In the genomic region with DNA sequence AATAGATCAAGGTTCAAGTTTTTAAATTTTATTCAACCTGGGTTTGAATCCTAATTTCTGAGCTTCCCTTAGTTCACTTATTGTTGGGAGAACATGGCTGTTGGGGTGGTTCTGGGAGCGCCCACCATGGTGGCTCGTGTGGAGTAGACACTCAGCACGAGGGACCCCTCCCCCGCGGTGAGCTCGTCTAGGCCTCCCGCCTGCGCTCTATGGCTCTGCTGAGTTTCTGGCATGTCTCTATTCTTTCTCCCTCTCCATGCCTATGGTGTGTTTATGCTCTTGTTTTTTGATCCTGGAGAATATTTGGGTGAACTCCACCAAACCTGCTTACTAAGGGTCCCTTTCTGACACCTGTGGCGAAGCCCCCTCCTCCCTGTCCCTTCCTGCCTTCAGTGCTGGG, we compare ENCODE assay signal across 13 cellular contexts. TPM values are rescaled to one million over a fixed set of nuclear protein-coding genes. Genes with fewer than 3 reads are reported as not detected.
DNase-seq lines count a peak whose midpoint lies in the region; ATAC-seq and TF ChIP-seq lines count a peak whose summit lies in the region.
"Had no signal": no experiment of that assay in that cellular context is flagged by ENCODE, and none has a peak within 500 bp of the region (broad histone marks: within the 10 kb centered on the region; RNA-seq: fewer than 3 reads in every experiment).

No MANE protein-coding gene starts in this region.

- H3K27me3 Mint-ChIP-seq in T-helper 1 cell treated with Interleukin-12 subunit alpha and Interleukin-12 subunit beta and Interleukin-4 antibody, amounts not matched to agents 30 μg/mL and 1 μg/mL, for 36 hours (ENCODE audit: low read depth): no peaks in the 10 kb centered on the region
- no peaks in the 10 kb centered on the region for H3K27me3 Mint-ChIP-seq in activated CD4-positive, alpha-beta memory T cell treated with anti-CD3 and anti-CD28 coated beads, Interleukin-2, amount 10 ng/mL, durations not matched to agents 7 days and 5 days
- H3K27me3 Mint-ChIP-seq in naive B cell (no peaks in the 10 kb centered on the region), MCF 10A (ENCODE audit: insufficient read depth, unreplicated experiment) (no peaks in the 10 kb centered on the region)

- H3K27me3 ChIP-seq in psoas muscle (ENCODE audit: insufficient read depth in 3 of 3, low read length in 2 of 3): no peaks in the 10 kb centered on the region

- H3K4me3 ChIP-seq in psoas muscle: no peak overlapping the region
- H3K4me3 ChIP-seq: lower lobe of right lung, PC-9 had no signal

- H3K27ac Mint-ChIP-seq in T-helper 1 cell treated with Interleukin-12 subunit alpha and Interleukin-12 subunit beta and Interleukin-4 antibody, amounts not matched to agents 30 μg/mL and 1 μg/mL, for 36 hours: peak overlapping the region; percentile 65
- H3K27ac Mint-ChIP-seq in activated CD4-positive, alpha-beta memory T cell treated with anti-CD3 and anti-CD28 coated beads, Interleukin-2, amount 10 ng/mL, durations not matched to agents 7 days and 5 days: peak overlapping the region; percentile 51
- H3K27ac Mint-ChIP-seq in naive B cell (peak overlapping the region; percentile 86 to 96 (median 88)), MCF 10A (ENCODE audit: low read depth, unreplicated experiment) (no peak overlapping the region)

- H3K9me3 ChIP-seq in psoas muscle: no peaks in the 10 kb centered on the region
- H3K9me3 ChIP-seq: lower lobe of right lung had no signal

- H3K4me1 Mint-ChIP-seq in T-helper 1 cell treated with Interleukin-12 subunit alpha and Interleukin-12 subunit beta and Interleukin-4 antibody, amounts not matched to agents 30 μg/mL and 1 μg/mL, for 36 hours (ENCODE audit: low read depth): peaks cover 40% of the 10 kb centered on the region
- H3K4me1 Mint-ChIP-seq in activated CD4-positive, alpha-beta memory T cell treated with anti-CD3 and anti-CD28 coated beads, Interleukin-2, amount 10 ng/mL, durations not matched to agents 7 days and 5 days: peaks cover 55% of the 10 kb centered on the region
- H3K4me1 Mint-ChIP-seq in naive B cell (peaks cover 47 to 70% (median 63%) of the 10 kb centered on the region in 3 donors), MCF 10A (ENCODE audit: insufficient read depth, unreplicated experiment) (peaks cover 30% of the 10 kb centered on the region)

- no peak overlapping the region for H3K27ac ChIP-seq in psoas muscle
- H3K27ac ChIP-seq: PC-9 had no signal

- peaks cover 36% of the 10 kb centered on the region for H3K36me3 Mint-ChIP-seq in T-helper 1 cell treated with Interleukin-12 subunit alpha and Interleukin-12 subunit beta and Interleukin-4 antibody, amounts not matched to agents 30 μg/mL and 1 μg/mL, for 36 hours (ENCODE audit: low read depth)
- H3K36me3 Mint-ChIP-seq in activated CD4-positive, alpha-beta memory T cell treated with anti-CD3 and anti-CD28 coated beads, Interleukin-2, amount 10 ng/mL, durations not matched to agents 7 days and 5 days (ENCODE audit: low read depth): peaks cover 61% of the 10 kb centered on the region
- H3K36me3 Mint-ChIP-seq in naive B cell (peaks cover 3 to 15% of the 10 kb centered on the region in 2 donors), MCF 10A (ENCODE audit: insufficient read depth, unreplicated experiment) (peaks cover 62% of the 10 kb centered on the region)

- 75 to 86% (median 76%) methylated on average over 9 of the region's 9 CpGs for WGBS in psoas muscle, 3 donors

- no peaks in the 10 kb centered on the region for H3K9me3 Mint-ChIP-seq in T-helper 1 cell treated with Interleukin-12 subunit alpha and Interleukin-12 subunit beta and Interleukin-4 antibody, amounts not matched to agents 30 μg/mL and 1 μg/mL, for 36 hours
- no peaks in the 10 kb centered on the region for H3K9me3 Mint-ChIP-seq in activated CD4-positive, alpha-beta memory T cell treated with anti-CD3 and anti-CD28 coated beads, Interleukin-2, amount 10 ng/mL, durations not matched to agents 7 days and 5 days
- no peaks in the 10 kb centered on the region for H3K9me3 Mint-ChIP-seq in naive B cell
- H3K9me3 Mint-ChIP-seq in MCF 10A (ENCODE audit: unreplicated experiment): no peaks in the 10 kb centered on the region

- CTCF ChIA-PET in HEK293T (lab: Yijun Ruan, JAX) (no interaction called here), MCF 10A (lab: Yijun Ruan, JAX) (interaction anchor here (0.6 to 1.0 kb wide), 6 partner anchors 9 to 478 kb away, joined by 3 to 4 read pairs (median 3); no protein-coding TSS in a partner anchor)
- CTCF ChIA-PET in activated CD4-positive, alpha-beta memory T cell treated with anti-CD3 and anti-CD28 coated beads, Interleukin-2, amount 10 ng/mL, durations not matched to agents 7 days and 5 days (lab: Charles Lee): interaction anchor here (0.5 to 1.0 kb wide), 3 partner anchors 17 to 67 kb away, joined by 3 read pairs; no protein-coding TSS in a partner anchor

- intact Hi-C loops in psoas muscle (cut with DNase I) (no loop called here), MCF 10A (cut with micrococcal nuclease) (no loop called here)

- H3K4me3 Mint-ChIP-seq in T-helper 1 cell treated with Interleukin-12 subunit alpha and Interleukin-12 subunit beta and Interleukin-4 antibody, amounts not matched to agents 30 μg/mL and 1 μg/mL, for 36 hours: no peak overlapping the region
- H3K4me3 Mint-ChIP-seq in activated CD4-positive, alpha-beta memory T cell treated with anti-CD3 and anti-CD28 coated beads, Interleukin-2, amount 10 ng/mL, durations not matched to agents 7 days and 5 days: peak overlapping the region; percentile 41
- H3K4me3 Mint-ChIP-seq in naive B cell (peak overlapping the region in 5 of 8 donors; percentile 34 to 83 (median 47)), MCF 10A (ENCODE audit: unreplicated experiment) (no peak overlapping the region)

- no peak for TF ChIP-seq CTCF in psoas muscle (IDR thresholded peaks at IDR 0.05)
- TF ChIP-seq CTCF in MCF 10A (IDR thresholded peaks at IDR 0.05; ENCODE audit: unreplicated experiment): no peak

- H3K36me3 ChIP-seq in psoas muscle (ENCODE audit: insufficient read depth in 1 of 2, low read depth in 1 of 2): peaks cover 3 to 57% of the 10 kb centered on the region in 2 donors

- DNase-seq in T-helper 1 cell: no peak
- DNase-seq in HEK293T (ENCODE audit: extremely low spot score): no peak
- DNase-seq in activated CD4-positive, alpha-beta memory T cell treated with anti-CD3 and anti-CD28 coated beads, Interleukin-2, amount 10 ng/mL, durations not matched to agents 7 days and 5 days: no peak
- no peak for DNase-seq in naive B cell
- no peak for DNase-seq in NCI-H510A (lab: John Stamatoyannopoulos, UW)
- no peak for DNase-seq in psoas muscle
- DNase-seq in MCF 10A (ENCODE audit: unreplicated experiment): no peak
- DNase-seq: ACHN; activated CD4-positive, CD25-positive, alpha-beta regulatory T cell treated with anti-CD3 and anti-CD28 coated beads, Interleukin-2, amount 50 U/mL, for 72 hours; lower lobe of right lung; NCI-H1417; PC-9 had no signal

- POLR2A ChIA-PET in HEK293T (lab: Yijun Ruan, JAX): interaction anchor here (0.7 to 1.1 kb wide), 2 partner anchors 19 to 21 kb away, joined by 3 to 7 read pairs; partner anchors contain the start of gene U2AF2
- POLR2A ChIA-PET in activated CD4-positive, alpha-beta memory T cell treated with anti-CD3 and anti-CD28 coated beads, Interleukin-2, amount 10 ng/mL, durations not matched to agents 7 days and 5 days (lab: Charles Lee): interaction anchor here (0.6 to 1.2 kb wide), 2 partner anchors 17 to 463 kb away, joined by 3 read pairs; no protein-coding TSS in a partner anchor
- POLR2A ChIA-PET in MCF 10A (lab: Yijun Ruan, JAX): interaction anchor here (0.8 to 1.2 kb wide), 3 partner anchors 17 to 39 kb away, joined by 3 to 9 read pairs (median 3); partner anchors contain the start of gene U2AF2

- no TSS peak for BruUV-seq in MCF 10A (replicated peaks; lab: Mats Ljungman, UMichigan)

- no peak for ATAC-seq in naive B cell (ENCODE audit: low read depth in 2 of 2)
- no peak for ATAC-seq in psoas muscle
- ATAC-seq: lower lobe of right lung had no signal

- H3K4me1 ChIP-seq in psoas muscle: peaks cover 30% of the 10 kb centered on the region

TF ChIP-seq in HEK293T, 16 proteins besides CTCF, POLR2A, EP300 and RAD21:
- TF ChIP-seq BHLHE40 (IDR thresholded peaks at IDR 0.05; ENCODE audit: borderline replicate concordance) (no peak), L3MBTL2 (conservative IDR thresholded peaks at IDR 0.05) (peak; percentile 40; the same call in 1 of the 2 replicates)

RNA-seq across cellular contexts. Expression of gene EPN1, which starts 1.6 kb away (rescaled TPM):
- 10 to 100 TPM; 63.9 to 64.5 TPM for total RNA-seq in activated CD4-positive, alpha-beta memory T cell treated with anti-CD3 and anti-CD28 coated beads, Interleukin-2, amount 10 ng/mL, durations not matched to agents 7 days and 5 days
- polyA plus RNA-seq in naive B cell (ENCODE audit: low read depth in 6 of 6) (10 to 100 TPM in 5 of 6 donors, 1 to 10 TPM in 1; 1.0 to 28.9 (median 13.8) TPM), psoas muscle (100 to 1,000 TPM; 117 to 211 (median 145) TPM)
- total RNA-seq in psoas muscle (100 to 1,000 TPM; 113 to 134 (median 125) TPM), MCF 10A (2022) (102 and 123 TPM in 2 replicates)

RNA-seq across cellular contexts. Expression of gene U2AF2, which starts 18.6 kb away (rescaled TPM):
- 100 to 1,000 TPM; 204 to 213 TPM for total RNA-seq in activated CD4-positive, alpha-beta memory T cell treated with anti-CD3 and anti-CD28 coated beads, Interleukin-2, amount 10 ng/mL, durations not matched to agents 7 days and 5 days
- polyA plus RNA-seq in naive B cell (ENCODE audit: low read depth in 6 of 6): 10 to 100 TPM in 3 of 6 donors, 1 to 10 TPM in 3; 3.2 to 13.7 (median 9.3) TPM
- total RNA-seq in psoas muscle: 10 to 100 TPM; 58.8 to 85.2 (median 78.2) TPM
- polyA plus RNA-seq in psoas muscle: 100 to 1,000 TPM in 1 of 3 donors, 10 to 100 TPM in 2; 54.1 to 116 (median 55.1) TPM
- 220 and 280 TPM in 2 replicates for total RNA-seq in MCF 10A (2022)

RNA-seq across cellular contexts. Expression of gene CCDC106, which starts 25.5 kb away (rescaled TPM):
- total RNA-seq in activated CD4-positive, alpha-beta memory T cell treated with anti-CD3 and anti-CD28 coated beads, Interleukin-2, amount 10 ng/mL, durations not matched to agents 7 days and 5 days: 1 to 10 TPM; 3.7 to 3.8 TPM
- 10 to 100 TPM in 3 of 6 donors, 1 to 10 TPM in 3; 8.1 to 13.0 (median 9.7) TPM for polyA plus RNA-seq in naive B cell (ENCODE audit: low read depth in 6 of 6)
- total RNA-seq in psoas muscle: 10 to 100 TPM in 2 of 4 donors, 1 to 10 TPM in 2; 8.0 to 12.0 (median 10.4) TPM
- polyA plus RNA-seq in psoas muscle: 10 to 100 TPM in 2 of 3 donors, 1 to 10 TPM in 1; 4.4 to 11.8 (median 10.0) TPM
- total RNA-seq in MCF 10A (2022): 2.3 and 2.5 TPM in 2 replicates

RNA-seq across cellular contexts. Expression of gene ZNF581, which starts 30.0 kb away (rescaled TPM):
- 10 to 100 TPM; 26.6 to 30.1 TPM for total RNA-seq in activated CD4-positive, alpha-beta memory T cell treated with anti-CD3 and anti-CD28 coated beads, Interleukin-2, amount 10 ng/mL, durations not matched to agents 7 days and 5 days
- polyA plus RNA-seq in naive B cell (ENCODE audit: low read depth in 6 of 6): 10 to 100 TPM; 60.7 to 82.8 (median 65.4) TPM
- total RNA-seq in psoas muscle: 10 to 100 TPM; 10.2 to 14.5 (median 10.6) TPM
- polyA plus RNA-seq in psoas muscle: 10 to 100 TPM; 14.6 to 18.6 (median 17.5) TPM
- total RNA-seq in MCF 10A (2022): 22.3 and 25.7 TPM in 2 replicates

RNA-seq across cellular contexts. Expression of gene ZNF580, which starts 32.7 kb away (rescaled TPM):
- total RNA-seq in activated CD4-positive, alpha-beta memory T cell treated with anti-CD3 and anti-CD28 coated beads, Interleukin-2, amount 10 ng/mL, durations not matched to agents 7 days and 5 days: 10 to 100 TPM; 35.7 to 39.7 TPM
- polyA plus RNA-seq in naive B cell (ENCODE audit: low read depth in 6 of 6): 10 to 100 TPM; 28.4 to 54.2 (median 31.5) TPM
- 10 to 100 TPM; 10.3 to 21.1 (median 13.7) TPM for total RNA-seq in psoas muscle
- 10 to 100 TPM in 1 of 3 donors, 1 to 10 TPM in 2; 5.9 to 13.5 (median 9.2) TPM for polyA plus RNA-seq in psoas muscle
- 38.9 and 44.9 TPM in 2 replicates for total RNA-seq in MCF 10A (2022)

Comparison
In these comparisons a context has a peak if more than half of its experiments do, and no peak if none do; other contexts are left out.
1. H3K4me3 Mint-ChIP-seq: peak in activated CD4-positive, alpha-beta memory T cell treated with anti-CD3 and anti-CD28 coated beads, Interleukin-2, amount 10 ng/mL, durations not matched to agents 7 days and 5 days (single experiment) and naive B cell (5 of 8); none in T-helper 1 cell treated with Interleukin-12 subunit alpha and Interleukin-12 subunit beta and Interleukin-4 antibody, amounts not matched to agents 30 μg/mL and 1 μg/mL, for 36 hours (single experiment) and MCF 10A (single experiment).